In genomic region chr21:27400045-27400444, GRCh38 we compare ENCODE assay signal across 18 cellular contexts.
DNase-seq lines count a peak whose midpoint lies in the region; ATAC-seq and TF ChIP-seq lines count a peak whose summit lies in the region.
"Had no signal": no experiment of that assay in that cellular context is flagged by ENCODE, and none has a peak within 500 bp of the region (broad histone marks: within the 10 kb centered on the region; RNA-seq: fewer than 3 reads in every experiment).

No MANE protein-coding gene starts in this region.

- H3K4me1 ChIP-seq in OCI-LY1 (ENCODE audit: insufficient read depth, low read length, severe bottlenecking) (no peaks in the 10 kb centered on the region), fibroblast of lung (ENCODE audit: control insufficient read depth, extremely low read depth, insufficient read depth, low read length) (no peaks in the 10 kb centered on the region)
- H3K4me1 ChIP-seq: BLaER1 had no signal

- no peak for DNase-seq in left ventricle myocardium superior
- no peak for DNase-seq in left cardiac atrium
- no peak for DNase-seq in fibroblast of lung (ENCODE audit: low read depth in 2 of 2)
- no peak for DNase-seq in NCI-H69 (lab: John Stamatoyannopoulos, UW)
- no peak for DNase-seq in activated CD8-positive, alpha-beta memory T cell treated with anti-CD3 and anti-CD28 coated beads, Interleukin-2, amount 10 ng/mL, durations not matched to agents 7 days and 5 days
- DNase-seq in activated CD4-positive, CD25-positive, alpha-beta regulatory T cell treated with anti-CD3 and anti-CD28 coated beads, Interleukin-2, amount 50 U/mL, for 72 hours, result no peak
- DNase-seq: CD4-positive, CD25-positive, alpha-beta regulatory T cell; H7; NCI-H1105; NCI-H1436 treated with DMSO at 0.1 percent for 48 hours; NCI-H1930; NCI-H2107; NCI-H524; NCI-H774; SHP77 treated with DMSO at 0.1 percent for 48 hours had no signal

- no peak overlapping the region for H3K27ac Mint-ChIP-seq in activated CD8-positive, alpha-beta memory T cell treated with anti-CD3 and anti-CD28 coated beads, Interleukin-2, amount 10 ng/mL, durations not matched to agents 7 days and 5 days
- H3K27ac Mint-ChIP-seq: CD4-positive, CD25-positive, alpha-beta regulatory T cell had no signal

- no peak overlapping the region for H3K4me3 Mint-ChIP-seq in activated CD8-positive, alpha-beta memory T cell treated with anti-CD3 and anti-CD28 coated beads, Interleukin-2, amount 10 ng/mL, durations not matched to agents 7 days and 5 days
- H3K4me3 Mint-ChIP-seq: CD4-positive, CD25-positive, alpha-beta regulatory T cell had no signal

- H3K27ac ChIP-seq in OCI-LY1 (ENCODE audit: low read depth, low read length, poor library complexity, severe bottlenecking), result peak overlapping the region; percentile 14
- H3K27ac ChIP-seq in fibroblast of lung (ENCODE audit: insufficient read depth, low read length), result no peak overlapping the region
- H3K27ac ChIP-seq: BLaER1, RWPE1 had no signal

- CTCF ChIA-PET in activated CD8-positive, alpha-beta memory T cell treated with anti-CD3 and anti-CD28 coated beads, Interleukin-2, amount 10 ng/mL, durations not matched to agents 7 days and 5 days (lab: Charles Lee), result no interaction called here

- H3K4me3 ChIP-seq in OCI-LY1 (ENCODE audit: low read depth, low read length, poor library complexity, severe bottlenecking), result no peak overlapping the region
- no peak overlapping the region for H3K4me3 ChIP-seq in fibroblast of lung (replicated peaks in 1 of 4; ENCODE audit: control extremely low read depth in 1 of 4, insufficient read depth in 1 of 4, low read depth in 3 of 4, low read length in 4 of 4)
- H3K4me3 ChIP-seq: BLaER1 had no signal

- no peak overlapping the region for H3K4me2 ChIP-seq in OCI-LY1 (ENCODE audit: low read length)
- no peak overlapping the region for H3K4me2 ChIP-seq in fibroblast of lung (ENCODE audit: extremely low read depth, insufficient read depth, low read length)
- H3K4me2 ChIP-seq: BLaER1 had no signal

- H3K27me3 ChIP-seq in OCI-LY1 (ENCODE audit: insufficient read depth, low read length) (no peaks in the 10 kb centered on the region), fibroblast of lung (ENCODE audit: control insufficient read depth, insufficient read depth, low read length) (no peaks in the 10 kb centered on the region)
- H3K27me3 ChIP-seq: BLaER1 had no signal

- H3K36me3 ChIP-seq in OCI-LY1 (ENCODE audit: insufficient read depth, low read length) (no peaks in the 10 kb centered on the region), fibroblast of lung (ENCODE audit: control insufficient read depth, insufficient read depth, low read length) (no peaks in the 10 kb centered on the region)
- H3K36me3 ChIP-seq: BLaER1 had no signal

- H2AFZ ChIP-seq in OCI-LY1 (ENCODE audit: low read length) (no peak overlapping the region), fibroblast of lung (ENCODE audit: low read length) (peak overlapping the region; percentile 21)

- no peaks in the 10 kb centered on the region for H3K4me1 Mint-ChIP-seq in activated CD8-positive, alpha-beta memory T cell treated with anti-CD3 and anti-CD28 coated beads, Interleukin-2, amount 10 ng/mL, durations not matched to agents 7 days and 5 days
- H3K4me1 Mint-ChIP-seq: CD4-positive, CD25-positive, alpha-beta regulatory T cell had no signal

- intact Hi-C loops in left ventricle myocardium superior (cut with micrococcal nuclease), result no loop called here
- intact Hi-C loops in left cardiac atrium (cut with DNase I), result no loop called here

- H3K79me2 ChIP-seq in OCI-LY1 (ENCODE audit: insufficient read depth, low read length) (no peaks in the 10 kb centered on the region), fibroblast of lung (ENCODE audit: control insufficient read depth, insufficient read depth, low read length) (no peaks in the 10 kb centered on the region)

- H3K27me3 Mint-ChIP-seq in activated CD8-positive, alpha-beta memory T cell treated with anti-CD3 and anti-CD28 coated beads, Interleukin-2, amount 10 ng/mL, durations not matched to agents 7 days and 5 days, result no peaks in the 10 kb centered on the region
- H3K27me3 Mint-ChIP-seq: CD4-positive, CD25-positive, alpha-beta regulatory T cell had no signal

- peaks cover 3% of the 10 kb centered on the region for H3K9me3 Mint-ChIP-seq in activated CD8-positive, alpha-beta memory T cell treated with anti-CD3 and anti-CD28 coated beads, Interleukin-2, amount 10 ng/mL, durations not matched to agents 7 days and 5 days (ENCODE audit: low read depth)

- no peaks in the 10 kb centered on the region for H3K9me2 ChIP-seq in OCI-LY1 (ENCODE audit: low read depth, low read length)

- H3K9ac ChIP-seq in OCI-LY1 (ENCODE audit: low read length) (no peak overlapping the region), fibroblast of lung (ENCODE audit: insufficient read depth, low read length) (no peak overlapping the region)
- H3K9ac ChIP-seq: BLaER1 had no signal

- no peaks in the 10 kb centered on the region for H3K36me3 Mint-ChIP-seq in activated CD8-positive, alpha-beta memory T cell treated with anti-CD3 and anti-CD28 coated beads, Interleukin-2, amount 10 ng/mL, durations not matched to agents 7 days and 5 days
- H3K36me3 Mint-ChIP-seq: CD4-positive, CD25-positive, alpha-beta regulatory T cell had no signal

- peak; percentile 56 for ATAC-seq in left ventricle myocardium superior
- ATAC-seq in left cardiac atrium, result no peak
- no peak for ATAC-seq in activated CD8-positive, alpha-beta memory T cell treated with anti-CD3 and anti-CD28 coated beads, Interleukin-2, amount 10 ng/mL, durations not matched to agents 7 days and 5 days

- H4K20me1 ChIP-seq in OCI-LY1 (ENCODE audit: insufficient read depth, low read length) (no peaks in the 10 kb centered on the region), fibroblast of lung (ENCODE audit: control insufficient read depth, extremely low read depth, insufficient read depth, low read length) (no peaks in the 10 kb centered on the region)
- H4K20me1 ChIP-seq: BLaER1 had no signal

- no peaks in the 10 kb centered on the region for H3F3A ChIP-seq in OCI-LY1 (ENCODE audit: insufficient read depth, low read length)

- H3K9me3 ChIP-seq in OCI-LY1 (ENCODE audit: low read length) (no peaks in the 10 kb centered on the region), fibroblast of lung (ENCODE audit: control insufficient read depth, insufficient read depth, low read depth, low read length) (no peaks in the 10 kb centered on the region)
- H3K9me3 ChIP-seq: BLaER1 had no signal

- no peak for TF ChIP-seq CTCF in OCI-LY1 (IDR thresholded peaks at IDR 0.05; ENCODE audit: low read length)
- TF ChIP-seq CTCF in fibroblast of lung (conservative IDR thresholded peaks at IDR 0.05 in 1 of 2, IDR thresholded peaks at IDR 0.05 in 1 of 2; ENCODE audit: low read depth in 1 of 2, low read length in 2 of 2), result no peak
